24 cellular contexts compared by ENCODE assay signal in the genomic region with DNA sequence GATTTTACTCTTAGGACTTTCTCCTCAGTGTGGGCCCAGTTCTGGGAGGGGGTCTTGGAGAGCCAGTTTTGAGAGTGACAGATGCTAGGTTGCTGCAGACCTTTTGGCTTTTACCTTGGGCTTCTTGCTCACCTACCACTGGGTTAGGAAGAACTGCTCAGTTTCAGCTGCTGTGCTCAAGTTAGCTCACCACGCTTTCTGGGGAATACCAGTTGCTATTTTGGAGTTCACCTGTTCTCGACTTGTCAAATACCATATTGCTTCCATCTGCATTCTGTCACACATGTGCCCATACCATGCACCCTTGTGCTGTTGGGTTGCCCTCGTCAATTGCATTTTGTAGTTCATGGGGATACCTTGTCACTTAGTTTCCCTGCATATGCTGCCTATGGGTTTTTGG. TPM values are rescaled to one million over a fixed set of nuclear protein-coding genes. Genes with fewer than 3 reads are reported as not detected.
DNase-seq lines count a peak whose midpoint lies in the region; FAIRE-seq and TF ChIP-seq lines count a peak whose summit lies in the region.
"Had no signal": no experiment of that assay in that cellular context is flagged by ENCODE, and none has a peak within 500 bp of the region (broad histone marks: within the 10 kb centered on the region; RNA-seq: fewer than 3 reads in every experiment).

No MANE protein-coding gene starts in this region.

- H3K9me2 ChIP-seq in MM.1S (replicated peaks; ENCODE audit: insufficient read depth, low read length), result no peaks in the 10 kb centered on the region

- no peak for DNase-seq in GM12892 (ENCODE audit: insufficient read length)
- peak; percentile 92 for DNase-seq in MM.1S
- peak; percentile 78 for DNase-seq in esophagus muscularis mucosa (ENCODE audit: extremely low spot score)
- DNase-seq in activated CD4-positive, CD25-positive, alpha-beta regulatory T cell treated with anti-CD3 and anti-CD28 coated beads, Interleukin-2, amount 50 U/mL, for 72 hours, result no peak
- DNase-seq in activated T-cell treated with anti-CD3 and anti-CD28 coated beads, Interleukin-2, amount 50 U/mL, for 48 hours, result no peak
- DNase-seq in midbrain (lab: John Stamatoyannopoulos, UW), result no peak
- DNase-seq: 8988T; ACHN; AML-193; BE2C; Calu3; CD4-positive, alpha-beta memory T cell; COR-L47; DMS153; DND-41; GOT3; HFFc6 had no signal

- intact Hi-C loops in esophagus muscularis mucosa (cut with DNase I), result no loop called here

- H3K9ac ChIP-seq in MM.1S (ENCODE audit: low read length), result peak overlapping the region; percentile 31; the same call in 1 of the 2 replicates
- H3K9ac ChIP-seq: BLaER1 treated with 17β-estradiol and CSF1 and Interleukin-3, amounts not matched to agents 10 nM and 100 nM had no signal

- peak; percentile 58 for FAIRE-seq in GM12892 (lab: Jason Lieb, UNC)
- FAIRE-seq: A549, G401.6, GM18507, H54 had no signal

- H3K27ac Mint-ChIP-seq in nephron, result peak overlapping the region; percentile 14 to 57 (median 30)
- H3K27ac Mint-ChIP-seq: CD4-positive, alpha-beta memory T cell; HFFc6 had no signal

- peak overlapping the region; percentile 48; the same call in 1 of the 2 replicates for H3K4me2 ChIP-seq in MM.1S (ENCODE audit: low read depth, low read length)
- H3K4me2 ChIP-seq: A549; BLaER1 treated with 17β-estradiol and CSF1 and Interleukin-3, amounts not matched to agents 10 nM and 100 nM had no signal

- peaks cover 20% of the 10 kb centered on the region for H3K4me1 Mint-ChIP-seq in nephron
- H3K4me1 Mint-ChIP-seq: CD4-positive, alpha-beta memory T cell had no signal

- H3K79me2 ChIP-seq in MM.1S (ENCODE audit: low read length), result no peaks in the 10 kb centered on the region

- H3K27ac ChIP-seq in MM.1S (ENCODE audit: low read length) (peak overlapping the region; percentile 74), esophagus muscularis mucosa (replicated peaks in 1 of 4) (no peak overlapping the region)
- H3K27ac ChIP-seq: A549; BLaER1 treated with 17β-estradiol and CSF1 and Interleukin-3, amounts not matched to agents 10 nM and 100 nM had no signal

- no peak overlapping the region for H3K4me3 Mint-ChIP-seq in nephron
- H3K4me3 Mint-ChIP-seq: CD4-positive, alpha-beta memory T cell; HFFc6 had no signal

- no peaks in the 10 kb centered on the region for H3K9me3 Mint-ChIP-seq in nephron
- H3K9me3 Mint-ChIP-seq: HFFc6 had no signal

- H3F3A ChIP-seq in MM.1S (ENCODE audit: insufficient read depth, low read length), result peaks cover 9% of the 10 kb centered on the region

- no peaks in the 10 kb centered on the region for H3K36me3 Mint-ChIP-seq in nephron (ENCODE audit: low read depth)
- H3K36me3 Mint-ChIP-seq: CD4-positive, alpha-beta memory T cell had no signal

- H3K9me3 ChIP-seq in MM.1S (replicated peaks; ENCODE audit: insufficient read depth, low read length) (no peaks in the 10 kb centered on the region), esophagus muscularis mucosa (no peaks in the 10 kb centered on the region)
- H3K9me3 ChIP-seq: A549; BE2C; BLaER1 treated with 17β-estradiol and CSF1 and Interleukin-3, amounts not matched to agents 10 nM and 100 nM; HAP-1 had no signal

- H3K36me3 ChIP-seq in MM.1S (replicated peaks; ENCODE audit: insufficient read depth, low read length), result no peaks in the 10 kb centered on the region
- no peaks in the 10 kb centered on the region for H3K36me3 ChIP-seq in esophagus muscularis mucosa
- H3K36me3 ChIP-seq: BE2C; BLaER1 treated with 17β-estradiol and CSF1 and Interleukin-3, amounts not matched to agents 10 nM and 100 nM; HAP-1 had no signal

- peak overlapping the region; percentile 10; the same call in 1 of the 2 replicates for H2AFZ ChIP-seq in MM.1S (ENCODE audit: low read length)

- H3K27me3 Mint-ChIP-seq in nephron (ENCODE audit: low read depth), result peaks cover 4% of the 10 kb centered on the region

- TF ChIP-seq EP300 in esophagus muscularis mucosa (IDR thresholded peaks at IDR 0.05), result no peak

- no peaks in the 10 kb centered on the region for H4K20me1 ChIP-seq in MM.1S (ENCODE audit: insufficient read depth, low read length)
- H4K20me1 ChIP-seq: BLaER1 treated with 17β-estradiol and CSF1 and Interleukin-3, amounts not matched to agents 10 nM and 100 nM had no signal

- H3K4me3 ChIP-seq in MM.1S (ENCODE audit: low read length) (no peak overlapping the region), esophagus muscularis mucosa (no peak overlapping the region)
- H3K4me3 ChIP-seq: A549; BLaER1 treated with 17β-estradiol and CSF1 and Interleukin-3, amounts not matched to agents 10 nM and 100 nM; HAP-1 had no signal

- H3K4me1 ChIP-seq in MM.1S (ENCODE audit: low read length), result peaks cover 41% of the 10 kb centered on the region
- H3K4me1 ChIP-seq in esophagus muscularis mucosa, result no peaks in the 10 kb centered on the region
- H3K4me1 ChIP-seq: A549; BE2C; BLaER1 treated with 17β-estradiol and CSF1 and Interleukin-3, amounts not matched to agents 10 nM and 100 nM; HAP-1 had no signal

- TF ChIP-seq POLR2A in GM12892 (IDR thresholded peaks at IDR 0.05; ENCODE audit: low read depth, low read length) (no peak), esophagus muscularis mucosa (IDR thresholded peaks at IDR 0.05; ENCODE audit: low read depth) (no peak)

- 79% methylated on average over 3 of the region's 3 CpGs for WGBS in esophagus muscularis mucosa

- TF ChIP-seq CTCF in MM.1S (IDR thresholded peaks at IDR 0.05; ENCODE audit: low read length) (no peak), esophagus muscularis mucosa (IDR thresholded peaks at IDR 0.05) (no peak), nephron (IDR thresholded peaks at IDR 0.05; ENCODE audit: unreplicated experiment in 3 of 3) (no peak)

- H3K27me3 ChIP-seq in MM.1S (replicated peaks; ENCODE audit: insufficient read depth, low read length) (no peaks in the 10 kb centered on the region), esophagus muscularis mucosa (no peaks in the 10 kb centered on the region)
- H3K27me3 ChIP-seq: BE2C; BLaER1 treated with 17β-estradiol and CSF1 and Interleukin-3, amounts not matched to agents 10 nM and 100 nM had no signal

RNA-seq across cellular contexts. Expression of gene BARX2, which starts 23.0 kb away (rescaled TPM):
- polyA plus RNA-seq in GM12892 (2012; ENCODE audit: missing spikeins), result 2.2 TPM
- not detected for total RNA-seq in esophagus muscularis mucosa
- total RNA-seq: CD4-positive, alpha-beta memory T cell; HFFc6 had no signal
- polyA plus RNA-seq: A549; CD4-positive, alpha-beta memory T cell had no signal

Comparison
In these comparisons a context has a peak if more than half of its experiments do, and no peak if none do; other contexts are left out.
1. DNase-seq: peak in MM.1S (single experiment) and esophagus muscularis mucosa (single experiment); none in GM12892 (single experiment), activated CD4-positive, CD25-positive, alpha-beta regulatory T cell treated with anti-CD3 and anti-CD28 coated beads, Interleukin-2, amount 50 U/mL, for 72 hours (single experiment), activated T-cell treated with anti-CD3 and anti-CD28 coated beads, Interleukin-2, amount 50 U/mL, for 48 hours (0 of 2) and midbrain (single experiment).